In the genomic region with DNA sequence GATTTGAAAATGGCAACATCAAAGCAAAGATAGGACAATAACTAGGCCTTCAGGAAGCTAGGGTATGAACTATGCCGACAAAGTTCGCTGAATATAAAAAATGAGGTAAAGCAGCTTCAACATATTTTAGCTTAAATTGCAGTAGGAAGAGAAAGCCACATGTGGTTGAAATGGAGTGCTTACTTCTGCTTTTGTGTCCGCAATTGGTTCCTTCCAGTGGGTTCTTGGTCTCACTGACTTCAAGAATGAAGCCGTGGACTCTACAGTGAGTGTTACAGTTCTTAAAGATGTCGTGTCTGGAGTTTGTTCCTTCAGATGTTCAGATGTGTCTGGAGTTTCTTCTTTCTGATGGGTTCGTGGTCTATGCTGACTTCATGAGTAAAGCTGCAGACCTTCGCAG, we compare ENCODE assay signal across 15 cellular contexts.
DNase-seq lines count a peak whose midpoint lies in the region; ATAC-seq and TF ChIP-seq lines count a peak whose summit lies in the region.
"Had no signal": no experiment of that assay in that cellular context is flagged by ENCODE, and none has a peak within 500 bp of the region (broad histone marks: within the 10 kb centered on the region; RNA-seq: fewer than 3 reads in every experiment).

No MANE protein-coding gene starts in this region.

- no peak overlapping the region for H3K4me3 Mint-ChIP-seq in activated naive CD4-positive, alpha-beta T cell treated with anti-CD3 and anti-CD28 coated beads for 36 hours
- H3K4me3 Mint-ChIP-seq in CD14-positive monocyte, result peak overlapping the region in 1 of 2 donors; percentile 27
- no peak overlapping the region for H3K4me3 Mint-ChIP-seq in natural killer cell treated with Interleukin-12 subunit alpha and Interleukin-12 subunit beta and Interleukin-15 and Interleukin-18, amount 100 ng/mL, for 72 hours
- H3K4me3 Mint-ChIP-seq: activated naive CD8-positive, alpha-beta T cell treated with anti-CD3 and anti-CD28 coated beads, Interleukin-2, amount 10 ng/mL, durations not matched to agents 7 days and 5 days; endodermal cell; natural killer cell had no signal

- no peak for TF ChIP-seq CTCF in CD14-positive monocyte (IDR thresholded peaks at IDR 0.05)

- no peak overlapping the region for H3K27ac Mint-ChIP-seq in activated naive CD4-positive, alpha-beta T cell treated with anti-CD3 and anti-CD28 coated beads for 36 hours
- peak overlapping the region in 1 of 7 donors; percentile 35 for H3K27ac Mint-ChIP-seq in CD14-positive monocyte
- H3K27ac Mint-ChIP-seq in natural killer cell treated with Interleukin-12 subunit alpha and Interleukin-12 subunit beta and Interleukin-15 and Interleukin-18, amount 100 ng/mL, for 72 hours, result no peak overlapping the region
- H3K27ac Mint-ChIP-seq: activated naive CD8-positive, alpha-beta T cell treated with anti-CD3 and anti-CD28 coated beads, Interleukin-2, amount 10 ng/mL, durations not matched to agents 7 days and 5 days; endodermal cell; natural killer cell had no signal

- DNase-seq in pons (ENCODE audit: low spot score) (peak; percentile 35), globus pallidus (ENCODE audit: low spot score) (no peak), CD14-positive monocyte (ENCODE audit: low spot score) (no peak)
- no peak for DNase-seq in activated naive CD4-positive, alpha-beta T cell treated with anti-CD3 and anti-CD28 coated beads for 36 hours
- DNase-seq in natural killer cell treated with Interleukin-12 subunit alpha and Interleukin-12 subunit beta and Interleukin-15 and Interleukin-18, amount 100 ng/mL, for 72 hours (ENCODE audit: low spot score), result no peak
- DNase-seq: activated naive CD8-positive, alpha-beta T cell treated with anti-CD3 and anti-CD28 coated beads, Interleukin-2, amount 10 ng/mL, durations not matched to agents 7 days and 5 days; DMS153; endodermal cell; natural killer cell; NCI-H1105 had no signal

- H3K9me3 Mint-ChIP-seq in activated naive CD4-positive, alpha-beta T cell treated with anti-CD3 and anti-CD28 coated beads for 36 hours, result no peaks in the 10 kb centered on the region
- peaks cover 5 to 30% (median 23%) of the 10 kb centered on the region in 7 donors for H3K9me3 Mint-ChIP-seq in CD14-positive monocyte
- H3K9me3 Mint-ChIP-seq in natural killer cell treated with Interleukin-12 subunit alpha and Interleukin-12 subunit beta and Interleukin-15 and Interleukin-18, amount 100 ng/mL, for 72 hours, result no peaks in the 10 kb centered on the region
- H3K9me3 Mint-ChIP-seq: activated naive CD8-positive, alpha-beta T cell treated with anti-CD3 and anti-CD28 coated beads, Interleukin-2, amount 10 ng/mL, durations not matched to agents 7 days and 5 days; natural killer cell had no signal

- H3K27me3 Mint-ChIP-seq in activated naive CD4-positive, alpha-beta T cell treated with anti-CD3 and anti-CD28 coated beads for 36 hours (ENCODE audit: low read depth), result peaks cover 4% of the 10 kb centered on the region
- H3K27me3 Mint-ChIP-seq in CD14-positive monocyte (ENCODE audit: low read depth in 3 of 3), result peaks cover 77 to 92% (median 87%) of the 10 kb centered on the region in 3 donors
- H3K27me3 Mint-ChIP-seq in natural killer cell treated with Interleukin-12 subunit alpha and Interleukin-12 subunit beta and Interleukin-15 and Interleukin-18, amount 100 ng/mL, for 72 hours, result peaks cover 23 to 33% of the 10 kb centered on the region in 2 donors

- intact Hi-C loops in activated naive CD4-positive, alpha-beta T cell treated with anti-CD3 and anti-CD28 coated beads for 36 hours (cut with micrococcal nuclease), result no loop called here
- intact Hi-C loops in CD14-positive monocyte (cut with micrococcal nuclease), result no loop called here

- no peaks in the 10 kb centered on the region for H3K36me3 Mint-ChIP-seq in activated naive CD4-positive, alpha-beta T cell treated with anti-CD3 and anti-CD28 coated beads for 36 hours (ENCODE audit: low read depth)
- H3K36me3 Mint-ChIP-seq in CD14-positive monocyte, result no peaks in the 10 kb centered on the region
- H3K36me3 Mint-ChIP-seq in natural killer cell treated with Interleukin-12 subunit alpha and Interleukin-12 subunit beta and Interleukin-15 and Interleukin-18, amount 100 ng/mL, for 72 hours, result peaks cover 4% of the 10 kb centered on the region
- H3K36me3 Mint-ChIP-seq: activated naive CD8-positive, alpha-beta T cell treated with anti-CD3 and anti-CD28 coated beads, Interleukin-2, amount 10 ng/mL, durations not matched to agents 7 days and 5 days had no signal

- no peaks in the 10 kb centered on the region for H3K4me1 Mint-ChIP-seq in activated naive CD4-positive, alpha-beta T cell treated with anti-CD3 and anti-CD28 coated beads for 36 hours (ENCODE audit: low read depth)
- H3K4me1 Mint-ChIP-seq in CD14-positive monocyte, result peaks cover 12% of the 10 kb centered on the region
- H3K4me1 Mint-ChIP-seq in natural killer cell treated with Interleukin-12 subunit alpha and Interleukin-12 subunit beta and Interleukin-15 and Interleukin-18, amount 100 ng/mL, for 72 hours (ENCODE audit: low read depth in 2 of 2), result no peaks in the 10 kb centered on the region

- CTCF ChIA-PET in activated naive CD4-positive, alpha-beta T cell treated with anti-CD3 and anti-CD28 coated beads for 36 hours (lab: Charles Lee), result interaction anchor here (1.2 kb wide), 2 partner anchors 8 to 62 kb away, joined by 3 to 5 read pairs; no protein-coding TSS in a partner anchor

- ATAC-seq in GM19043 (IDR thresholded peaks at IDR 0.05; ENCODE audit: low read depth, unreplicated experiment), result peak; percentile 89
- peak; percentile 92 for ATAC-seq in HG02623 (IDR thresholded peaks at IDR 0.05; ENCODE audit: unreplicated experiment)
- ATAC-seq in HG03469 (IDR thresholded peaks at IDR 0.05; ENCODE audit: unreplicated experiment), result peak; percentile 93
- no peak for ATAC-seq in natural killer cell treated with Interleukin-12 subunit alpha and Interleukin-12 subunit beta and Interleukin-15 and Interleukin-18, amount 100 ng/mL, for 72 hours
- ATAC-seq: HCT116, natural killer cell, Panc1 had no signal

Comparison
In these comparisons a context has a peak if more than half of its experiments do, and no peak if none do; other contexts are left out.
1. ATAC-seq: peak in GM19043 (single experiment), HG02623 (single experiment) and HG03469 (single experiment); none in natural killer cell treated with Interleukin-12 subunit alpha and Interleukin-12 subunit beta and Interleukin-15 and Interleukin-18, amount 100 ng/mL, for 72 hours (0 of 2).